Comparison of ENCODE assay signal across 13 cellular contexts in the genomic region with DNA sequence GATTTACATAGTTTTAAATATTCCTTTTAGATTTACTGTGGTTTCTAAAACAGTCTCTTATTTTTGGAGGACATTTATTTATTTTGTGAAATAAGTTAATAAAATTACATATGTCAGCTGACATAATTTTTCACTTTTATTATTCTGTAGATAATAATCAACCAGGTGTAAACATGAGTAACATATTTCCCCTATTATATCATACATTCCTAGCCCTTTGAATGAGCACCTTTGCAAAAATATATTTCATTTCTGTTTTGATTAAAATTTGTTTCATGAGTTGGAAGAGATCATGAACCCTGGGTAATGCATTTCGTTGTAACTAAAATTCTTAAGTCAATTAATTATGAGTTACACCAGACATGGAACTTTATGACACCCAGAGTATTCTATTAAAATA.
"Had no signal": no experiment of that assay in that cellular context is flagged by ENCODE, and none has a peak within 500 bp of the region (broad histone marks: within the 10 kb centered on the region; RNA-seq: fewer than 3 reads in every experiment).

No MANE protein-coding gene starts in this region.

- FAIRE-seq: TTC549 had no signal

- H3K4me1 ChIP-seq: parathyroid adenoma, upper lobe of right lung had no signal

- H3K4me3 ChIP-seq: lung, sigmoid colon, upper lobe of right lung had no signal

- ATAC-seq: activated CD4-positive, alpha-beta T cell treated with anti-CD3 and anti-CD28 coated beads for 36 hours; effector memory CD8-positive, alpha-beta T cell; natural killer cell; upper lobe of right lung; WTC11 had no signal

- H3K36me3 ChIP-seq: sigmoid colon, upper lobe of right lung had no signal

- DNase-seq: activated CD4-positive, alpha-beta T cell treated with anti-CD3 and anti-CD28 coated beads for 36 hours; activated CD4-positive, alpha-beta T cell treated with anti-CD3 and anti-CD28 coated beads, Interleukin-2, amount 50 U/mL, for 48 hours; activated gamma-delta T cell; effector memory CD8-positive, alpha-beta T cell; glutamatergic neuron; natural killer cell; sigmoid colon; stimulated activated naive B cell treated with anti-CD40 and anti-IgM and Interleukin-4, amounts not matched to agents 10 μg/mL and 1 μg/mL and 100 μg/mL, for 72 hours; upper lobe of right lung had no signal

- H3K27ac ChIP-seq: parathyroid adenoma, sigmoid colon, upper lobe of right lung had no signal

- H3K9me3 ChIP-seq: upper lobe of right lung had no signal

- H3K27me3 ChIP-seq: sigmoid colon, upper lobe of right lung had no signal
